Comparison of ENCODE assay signal across 27 cellular contexts in the genomic region with DNA sequence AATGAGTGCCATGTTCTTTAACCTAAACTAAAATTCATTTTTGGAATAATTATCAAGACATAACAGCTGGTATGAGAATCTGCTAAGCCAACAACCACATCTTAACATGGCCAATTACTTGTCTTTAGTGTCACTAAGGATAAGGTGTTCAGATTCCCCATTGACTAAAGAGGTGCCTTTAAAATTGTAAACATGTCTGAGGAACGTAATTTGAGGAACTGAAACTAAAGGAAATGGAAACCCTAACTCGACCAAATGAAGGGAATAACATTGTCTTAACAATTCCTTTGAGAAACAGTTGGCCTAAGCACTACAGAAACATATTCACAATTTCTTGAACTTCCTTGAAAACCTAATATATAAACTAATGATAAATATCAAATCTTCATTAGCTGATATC.
"Had no signal": no experiment of that assay in that cellular context is flagged by ENCODE, and none has a peak within 500 bp of the region (broad histone marks: within the 10 kb centered on the region; RNA-seq: fewer than 3 reads in every experiment).

No MANE protein-coding gene starts in this region.

- H3K27ac Mint-ChIP-seq: activated B cell treated with CpG ODN at 0.5 μM for 24 hours; activated CD8-positive, alpha-beta memory T cell treated with anti-CD3 and anti-CD28 coated beads, Interleukin-2, amount 10 ng/mL, durations not matched to agents 7 days and 5 days; activated CD8-positive, alpha-beta T cell treated with anti-CD3 and anti-CD28 coated beads, Interleukin-2, amount 10 ng/mL, durations not matched to agents 7 days and 5 days; activated naive CD4-positive, alpha-beta T cell treated with anti-CD3 and anti-CD28 coated beads, Interleukin-2, amount 50 U/mL, for 72 hours; activated T-helper 2 cell treated with anti-CD3 and anti-CD28 coated beads, Interferon-gamma antibody, Interleukin-2, Interleukin-4, amounts not matched to agents 10 μg/mL and 5 μg/mL and 100 μg/mL, durations not matched to agents 14 hours and 24 hours and 36 hours; nephron progenitor cell; progenitor cell of endocrine pancreas; stimulated activated effector memory CD8-positive, alpha-beta T cell treated with anti-CD3 and anti-CD28 coated beads, Interleukin-12 subunit alpha, Interleukin-12 subunit beta, amount 100 ng/mL, for 72 hours; stimulated activated naive CD8-positive, alpha-beta T cell treated with anti-CD3 and anti-CD28 coated beads, Interleukin-15, amount 100 ng/mL, for 72 hours; type B pancreatic cell had no signal

- H3K4me3 ChIP-seq: breast epithelium, ovary, skin epidermis, uterus had no signal

- H3K4me3 Mint-ChIP-seq: activated B cell treated with CpG ODN at 0.5 μM for 24 hours; activated CD8-positive, alpha-beta memory T cell treated with anti-CD3 and anti-CD28 coated beads, Interleukin-2, amount 10 ng/mL, durations not matched to agents 7 days and 5 days; activated CD8-positive, alpha-beta T cell treated with anti-CD3 and anti-CD28 coated beads, Interleukin-2, amount 10 ng/mL, durations not matched to agents 7 days and 5 days; nephron progenitor cell; stimulated activated effector memory CD8-positive, alpha-beta T cell treated with anti-CD3 and anti-CD28 coated beads, Interleukin-12 subunit alpha, Interleukin-12 subunit beta, amount 100 ng/mL, for 72 hours; stimulated activated naive CD8-positive, alpha-beta T cell treated with anti-CD3 and anti-CD28 coated beads, Interleukin-15, amount 100 ng/mL, for 72 hours; type B pancreatic cell had no signal

- ATAC-seq: activated CD8-positive, alpha-beta memory T cell treated with anti-CD3 and anti-CD28 coated beads, Interleukin-2, amount 10 ng/mL, durations not matched to agents 7 days and 5 days; activated CD8-positive, alpha-beta T cell treated with anti-CD3 and anti-CD28 coated beads, Interleukin-2, amount 10 ng/mL, durations not matched to agents 7 days and 5 days; activated naive CD4-positive, alpha-beta T cell treated with anti-CD3 and anti-CD28 coated beads, Interleukin-2, amount 50 U/mL, for 72 hours; left cardiac atrium; left ventricle myocardium superior; sciatic nerve; stimulated activated effector memory CD8-positive, alpha-beta T cell treated with anti-CD3 and anti-CD28 coated beads, Interleukin-12 subunit alpha, Interleukin-12 subunit beta, amount 100 ng/mL, for 72 hours; stimulated activated naive CD8-positive, alpha-beta T cell treated with anti-CD3 and anti-CD28 coated beads, Interleukin-15, amount 100 ng/mL, for 72 hours had no signal

- H3K27me3 ChIP-seq: breast epithelium, neutrophil, ovary, uterus had no signal

- FAIRE-seq: endothelial cell of umbilical vein, keratinocyte had no signal

- H3K36me3 Mint-ChIP-seq: activated CD8-positive, alpha-beta memory T cell treated with anti-CD3 and anti-CD28 coated beads, Interleukin-2, amount 10 ng/mL, durations not matched to agents 7 days and 5 days; activated naive CD4-positive, alpha-beta T cell treated with anti-CD3 and anti-CD28 coated beads, Interleukin-2, amount 50 U/mL, for 72 hours; stimulated activated effector memory CD8-positive, alpha-beta T cell treated with anti-CD3 and anti-CD28 coated beads, Interleukin-12 subunit alpha, Interleukin-12 subunit beta, amount 100 ng/mL, for 72 hours; type B pancreatic cell had no signal

- H3K36me3 ChIP-seq: breast epithelium, neutrophil, ovary, uterus had no signal

- H3K27ac ChIP-seq: breast epithelium, neutrophil, ovary, skin epidermis, uterus had no signal

- H3K27me3 Mint-ChIP-seq: activated B cell treated with CpG ODN at 0.5 μM for 24 hours; activated CD8-positive, alpha-beta memory T cell treated with anti-CD3 and anti-CD28 coated beads, Interleukin-2, amount 10 ng/mL, durations not matched to agents 7 days and 5 days; progenitor cell of endocrine pancreas; stimulated activated naive CD8-positive, alpha-beta T cell treated with anti-CD3 and anti-CD28 coated beads, Interleukin-15, amount 100 ng/mL, for 72 hours; type B pancreatic cell had no signal

- H3K9me3 ChIP-seq: breast epithelium, neutrophil, ovary, uterus had no signal

- H3K4me1 Mint-ChIP-seq: activated B cell treated with CpG ODN at 0.5 μM for 24 hours; activated CD8-positive, alpha-beta memory T cell treated with anti-CD3 and anti-CD28 coated beads, Interleukin-2, amount 10 ng/mL, durations not matched to agents 7 days and 5 days; nephron progenitor cell; stimulated activated effector memory CD8-positive, alpha-beta T cell treated with anti-CD3 and anti-CD28 coated beads, Interleukin-12 subunit alpha, Interleukin-12 subunit beta, amount 100 ng/mL, for 72 hours; stimulated activated naive CD8-positive, alpha-beta T cell treated with anti-CD3 and anti-CD28 coated beads, Interleukin-15, amount 100 ng/mL, for 72 hours had no signal

- H3K4me1 ChIP-seq: breast epithelium, uterus had no signal

- H3K9me3 Mint-ChIP-seq: activated B cell treated with CpG ODN at 0.5 μM for 24 hours; activated naive CD4-positive, alpha-beta T cell treated with anti-CD3 and anti-CD28 coated beads, Interleukin-2, amount 50 U/mL, for 72 hours; activated T-helper 2 cell treated with anti-CD3 and anti-CD28 coated beads, Interferon-gamma antibody, Interleukin-2, Interleukin-4, amounts not matched to agents 10 μg/mL and 5 μg/mL and 100 μg/mL, durations not matched to agents 14 hours and 24 hours and 36 hours; nephron progenitor cell; stimulated activated effector memory CD8-positive, alpha-beta T cell treated with anti-CD3 and anti-CD28 coated beads, Interleukin-12 subunit alpha, Interleukin-12 subunit beta, amount 100 ng/mL, for 72 hours; stimulated activated naive CD8-positive, alpha-beta T cell treated with anti-CD3 and anti-CD28 coated beads, Interleukin-15, amount 100 ng/mL, for 72 hours; type B pancreatic cell had no signal

- DNase-seq: activated B cell treated with CpG ODN at 0.5 μM for 24 hours; activated CD4-positive, alpha-beta T cell treated with anti-CD3 and anti-CD28 coated beads, Interleukin-2, amount 50 U/mL, for 1 hour; activated CD8-positive, alpha-beta memory T cell treated with anti-CD3 and anti-CD28 coated beads, Interleukin-2, amount 10 ng/mL, durations not matched to agents 7 days and 5 days; activated CD8-positive, alpha-beta T cell treated with anti-CD3 and anti-CD28 coated beads, Interleukin-2, amount 10 ng/mL, durations not matched to agents 7 days and 5 days; activated T-cell treated with anti-CD3 and anti-CD28 coated beads, Interleukin-2, amount 50 U/mL, for 48 hours; central memory CD4-positive, alpha-beta T cell; head of caudate nucleus; hippocampal formation; left cardiac atrium; left ventricle myocardium superior; nephron progenitor cell; ovary; stimulated activated CD4-positive, alpha-beta T cell treated with anti-CD3 and anti-CD28 coated beads, Interleukin-4, amount 100 ng/mL, for 24 hours; stimulated activated naive CD8-positive, alpha-beta T cell treated with anti-CD3 and anti-CD28 coated beads, Interleukin-15, amount 100 ng/mL, for 72 hours; substantia nigra; uterus had no signal
